ENCODE assay signal across 9 cellular contexts in the genomic region with DNA sequence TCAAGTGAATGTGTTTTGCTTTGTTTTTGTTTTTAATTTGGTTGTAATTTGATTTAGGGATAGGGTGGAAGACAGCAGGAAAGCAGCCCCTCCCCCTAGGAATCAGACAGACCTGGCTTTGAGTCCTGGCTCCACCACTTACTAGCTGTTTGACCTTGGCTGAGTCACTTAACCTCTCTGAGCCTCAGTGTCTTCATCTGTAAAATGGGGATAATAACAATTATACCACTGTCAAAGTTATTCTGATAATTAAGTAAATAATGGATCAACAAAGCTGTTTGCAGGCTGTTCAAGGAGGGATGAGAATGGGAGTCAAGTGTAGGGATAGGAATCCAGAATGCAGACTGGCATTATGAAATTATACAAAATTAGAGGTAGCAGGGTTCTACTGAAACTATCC. TPM values are rescaled to one million over a fixed set of nuclear protein-coding genes. Genes with fewer than 3 reads are reported as not detected.
A peak's percentile ranks its signal among the peaks of the same experiment; 100 is the strongest.
DNase-seq lines count a peak whose midpoint lies in the region; ATAC-seq, FAIRE-seq and TF ChIP-seq lines count a peak whose summit lies in the region.
"Had no signal": no experiment of that assay in that cellular context is flagged by ENCODE, and none has a peak within 500 bp of the region (broad histone marks: within the 10 kb centered on the region; RNA-seq: fewer than 3 reads in every experiment).

No MANE protein-coding gene starts in this region.

- H3K27me3 ChIP-seq in CD4-positive, alpha-beta T cell (ENCODE audit: control insufficient read depth, insufficient read depth, low read length) = no peaks in the 10 kb centered on the region
- no peaks in the 10 kb centered on the region for H3K27me3 ChIP-seq in PC-3 (ENCODE audit: low read length)
- no peaks in the 10 kb centered on the region for H3K27me3 ChIP-seq in endothelial cell of umbilical vein (ENCODE audit: control insufficient read depth in 2 of 2, insufficient read depth in 2 of 2, low read length in 2 of 2)
- H3K27me3 ChIP-seq in pancreas = no peaks in the 10 kb centered on the region

- no peaks in the 10 kb centered on the region for H3F3A ChIP-seq in PC-3 (ENCODE audit: low read length, unreplicated experiment)

- H3K9me3 Mint-ChIP-seq in CD4-positive, alpha-beta T cell = no peaks in the 10 kb centered on the region

- dilution Hi-C loops in endothelial cell of umbilical vein (cut with MboI; ENCODE audit: extremely low pct_ligation_motif_present, low sequenced_read_pairs) = no loop called here

- no peak for DNase-seq in CD4-positive, alpha-beta T cell
- DNase-seq in PC-3 = no peak
- no peak for DNase-seq in endothelial cell of umbilical vein (ENCODE audit: low read depth, low spot score)
- DNase-seq in pancreas = no peak
- DNase-seq in KG1 (lab: John Stamatoyannopoulos, UW) = no peak
- DNase-seq: NCI-H446 treated with DMSO at 0.1 percent for 48 hours had no signal

- H3K27ac Mint-ChIP-seq in CD4-positive, alpha-beta T cell = peak overlapping the region; percentile 98

- TF ChIP-seq CTCF in CD4-positive, alpha-beta T cell (IDR thresholded peaks at IDR 0.05) = no peak
- TF ChIP-seq CTCF in PC-3 (conservative IDR thresholded peaks at IDR 0.05; ENCODE audit: low read depth, low read length) = no peak
- TF ChIP-seq CTCF in endothelial cell of umbilical vein (IDR thresholded peaks at IDR 0.05; ENCODE audit: extremely low read depth in 1 of 2, insufficient read depth in 1 of 2, low read depth in 1 of 2, low read length in 2 of 2) = no peak
- TF ChIP-seq CTCF in pancreas (IDR thresholded peaks at IDR 0.05) = no peak

- peaks cover 41% of the 10 kb centered on the region for H3K36me3 Mint-ChIP-seq in CD4-positive, alpha-beta T cell (ENCODE audit: low read depth)

- H2AFZ ChIP-seq in PC-3 (ENCODE audit: low read length) (no peak overlapping the region), endothelial cell of umbilical vein (ENCODE audit: low read depth, low read length) (peak overlapping the region; percentile 27)

- H3K4me2 ChIP-seq in PC-3 (ENCODE audit: low read length) = peak overlapping the region; percentile 72
- H3K4me2 ChIP-seq in endothelial cell of umbilical vein (ENCODE audit: insufficient read depth, low read length) = peak overlapping the region; percentile 93

- peak overlapping the region; percentile 97 for H3K27ac ChIP-seq in CD4-positive, alpha-beta T cell (ENCODE audit: low read depth, low read length)
- H3K27ac ChIP-seq in PC-3 (ENCODE audit: low read length) (peak overlapping the region; percentile 88), endothelial cell of umbilical vein (ENCODE audit: insufficient read depth, low read depth, low read length) (peak overlapping the region; percentile 90), pancreas (peak overlapping the region; percentile 89 to 99 (median 98))

- no peak for TF ChIP-seq POLR2A in endothelial cell of umbilical vein (IDR thresholded peaks at IDR 0.05; ENCODE audit: low read depth, low read length)

- H3K36me3 ChIP-seq in PC-3 (ENCODE audit: low read depth, low read length) (no peaks in the 10 kb centered on the region; the same call in 1 of the 2 replicates), endothelial cell of umbilical vein (ENCODE audit: control insufficient read depth in 2 of 2, extremely low read depth in 1 of 2, insufficient read depth in 2 of 2, low read length in 2 of 2) (no peaks in the 10 kb centered on the region), pancreas (no peaks in the 10 kb centered on the region)

- H3K4me3 Mint-ChIP-seq in CD4-positive, alpha-beta T cell = peak overlapping the region; percentile 93

- no peaks in the 10 kb centered on the region for H3K27me3 Mint-ChIP-seq in CD4-positive, alpha-beta T cell

- POLR2A ChIA-PET in CD4-positive, alpha-beta T cell (lab: Charles Lee) = interaction anchor here (0.8 to 3.4 kb wide), 4 partner anchors 32 to 183 kb away, joined by 3 to 52 read pairs (median 4); a partner anchor contains a TSS
- POLR2A ChIA-PET in PC-3 (lab: Charles Lee; ENCODE audit: unreplicated experiment) = no interaction called here
- POLR2A ChIA-PET in endothelial cell of umbilical vein (lab: Charles Lee) = no interaction called here

- H3K9me1 ChIP-seq in endothelial cell of umbilical vein (replicated peaks; ENCODE audit: control insufficient read depth, extremely low read depth, insufficient read depth, low read length) = no peaks in the 10 kb centered on the region

- H3K79me2 ChIP-seq in PC-3 (ENCODE audit: low read length) = no peaks in the 10 kb centered on the region
- no peaks in the 10 kb centered on the region for H3K79me2 ChIP-seq in endothelial cell of umbilical vein (ENCODE audit: control insufficient read depth, insufficient read depth, low read length)

- H3K4me1 Mint-ChIP-seq in CD4-positive, alpha-beta T cell (ENCODE audit: low read depth) = peaks cover 19% of the 10 kb centered on the region

- BruUV-seq in PC-3 (replicated peaks; lab: Mats Ljungman, UMichigan) (no TSS peak), endothelial cell of umbilical vein (replicated peaks; lab: Mats Ljungman, UMichigan) (no TSS peak)

- H3K9me3 ChIP-seq in CD4-positive, alpha-beta T cell (ENCODE audit: control insufficient read depth, low read length) = no peaks in the 10 kb centered on the region
- H3K9me3 ChIP-seq in PC-3 (ENCODE audit: low read length) = no peaks in the 10 kb centered on the region
- no peaks in the 10 kb centered on the region for H3K9me3 ChIP-seq in endothelial cell of umbilical vein (replicated peaks; ENCODE audit: control insufficient read depth, insufficient read depth, low read length)
- H3K9me3 ChIP-seq in pancreas = no peaks in the 10 kb centered on the region

- H3K9me2 ChIP-seq in PC-3 (replicated peaks; ENCODE audit: low read length) = no peaks in the 10 kb centered on the region

- CTCF ChIA-PET in CD4-positive, alpha-beta T cell (lab: Charles Lee) = interaction anchor here (1.0 to 2.3 kb wide), 3 partner anchors 20 to 33 kb away, joined by 3 to 10 read pairs (median 4); no protein-coding TSS in a partner anchor
- CTCF ChIA-PET in PC-3 (lab: Charles Lee) (no interaction called here), endothelial cell of umbilical vein (lab: Charles Lee) (interaction anchor here (3.2 to 3.8 kb wide), 2 partner anchors 33 to 86 kb away, joined by 13 to 19 read pairs; no protein-coding TSS in a partner anchor)

- FAIRE-seq in endothelial cell of umbilical vein (lab: Jason Lieb, UNC) = no peak
- FAIRE-seq in pancreas (lab: Jason Lieb, UNC) = no peak

- H3K4me3 ChIP-seq in PC-3 (ENCODE audit: low read length) = peak overlapping the region; percentile 69
- peak overlapping the region in 1 of 3 experiments; percentile 53 for H3K4me3 ChIP-seq in endothelial cell of umbilical vein (replicated peaks in 1 of 3; ENCODE audit: insufficient read depth in 1 of 3, low read depth in 1 of 3, low read length in 3 of 3)
- H3K4me3 ChIP-seq in pancreas = peak overlapping the region in 1 of 4 donors; percentile 46

- no peak for ATAC-seq in CD4-positive, alpha-beta T cell (ENCODE audit: poor library complexity)
- ATAC-seq in PC-3 (no peak), pancreas (no peak), GM21723 (IDR thresholded peaks at IDR 0.05; ENCODE audit: unreplicated experiment) (no peak), HG03280 (IDR thresholded peaks at IDR 0.05; ENCODE audit: unreplicated experiment) (no peak), GM21737 (IDR thresholded peaks at IDR 0.05; ENCODE audit: unreplicated experiment) (no peak)

- no peaks in the 10 kb centered on the region for H4K20me1 ChIP-seq in PC-3 (ENCODE audit: low read length)
- H4K20me1 ChIP-seq in endothelial cell of umbilical vein (replicated peaks; ENCODE audit: control insufficient read depth, extremely low read depth, insufficient read depth, low read length) = no peaks in the 10 kb centered on the region

- H3K4me1 ChIP-seq in PC-3 (ENCODE audit: insufficient read depth, low read length) (peaks cover 17% of the 10 kb centered on the region), endothelial cell of umbilical vein (ENCODE audit: control insufficient read depth, extremely low read depth, insufficient read depth, low read length) (peaks cover 14% of the 10 kb centered on the region), pancreas (peaks cover 5% of the 10 kb centered on the region in 3 donors)

- intact Hi-C loops in CD4-positive, alpha-beta T cell (cut with DNase I, micrococcal nuclease) = loop anchor here (5.0 to 10.0 kb wide), 3 partner anchors 114 to 1766 kb away; a partner anchor contains a TSS
- intact Hi-C loops in PC-3 (cut with micrococcal nuclease) (no loop called here), endothelial cell of umbilical vein (cut with micrococcal nuclease) (loop anchor here (5.0 kb wide), 1 partner anchor 321 kb away; a partner anchor contains a TSS), pancreas (cut with DNase I) (no loop called here)

- H3K9ac ChIP-seq in PC-3 (ENCODE audit: low read length) (peak overlapping the region; percentile 93), endothelial cell of umbilical vein (replicated peaks; ENCODE audit: extremely low read depth, insufficient read depth, low read length) (peak overlapping the region; percentile 95)

RNA-seq across cellular contexts. Expression of a gene that starts 1.2 kb away (rescaled TPM):
- 10 to 100 TPM; 48.8 to 52.5 TPM for total RNA-seq in CD4-positive, alpha-beta T cell
- total RNA-seq in PC-3 (2014; rRNA removed) (65.4 and 68.8 TPM in 2 replicates), endothelial cell of umbilical vein (67.0 and 72.4 TPM in 2 replicates), pancreas (10 to 100 TPM in 5 of 6 donors, 1 to 10 TPM in 1; 6.7 to 19.8 (median 13.5) TPM)
- polyA plus RNA-seq in endothelial cell of umbilical vein (52.0 and 70.5 TPM in 2 replicates), pancreas (10 to 100 TPM; 32.7 to 35.0 TPM)
- 91.5 and 121 TPM in 2 replicates for polyA plus RNA-seq in endothelial cell of umbilical vein (2011; cell fraction: cytosol; rRNA removed)
- polyA plus RNA-seq in endothelial cell of umbilical vein (2011; cell fraction: nucleus; rRNA removed) = 44.9 and 59.6 TPM in 2 replicates
- 62.1 and 84.8 TPM in 2 replicates for polyA plus RNA-seq in endothelial cell of umbilical vein (2012)
- polyA minus RNA-seq in endothelial cell of umbilical vein = 37.0 and 39.0 TPM in 2 replicates
- polyA minus RNA-seq in endothelial cell of umbilical vein (2011; cell fraction: cytosol; rRNA and poly(A)+ RNA removed) = 26.0 TPM
- polyA minus RNA-seq in endothelial cell of umbilical vein (2011; cell fraction: nucleus; rRNA and poly(A)+ RNA removed) = 13.9 and 18.7 TPM in 2 replicates

RNA-seq across cellular contexts. Expression of a gene that starts 5.6 kb away (rescaled TPM):
- total RNA-seq in CD4-positive, alpha-beta T cell = not detected
- not detected in 2 replicates for total RNA-seq in PC-3 (2014; rRNA removed)
- total RNA-seq in endothelial cell of umbilical vein = not detected in 2 replicates
- polyA plus RNA-seq in endothelial cell of umbilical vein = 0.08 TPM in 1 of 2 replicates, not detected in the other
- polyA plus RNA-seq in endothelial cell of umbilical vein (2011; cell fraction: cytosol; rRNA removed) = not detected in 2 replicates
- polyA plus RNA-seq in endothelial cell of umbilical vein (2011; cell fraction: nucleus; rRNA removed) = not detected in 2 replicates
- not detected in 2 replicates for polyA plus RNA-seq in endothelial cell of umbilical vein (2012)
- polyA minus RNA-seq in endothelial cell of umbilical vein = not detected in 2 replicates
- not detected for polyA minus RNA-seq in endothelial cell of umbilical vein (2011; cell fraction: cytosol; rRNA and poly(A)+ RNA removed)
- not detected in 2 replicates for polyA minus RNA-seq in endothelial cell of umbilical vein (2011; cell fraction: nucleus; rRNA and poly(A)+ RNA removed)
- total RNA-seq in pancreas = not detected
- not detected for polyA plus RNA-seq in pancreas

RNA-seq across cellular contexts. Expression of a gene that starts 8.2 kb away (rescaled TPM):
- total RNA-seq in CD4-positive, alpha-beta T cell = 10 to 100 TPM; 29.5 to 30.4 TPM
- 160 and 169 TPM in 2 replicates for total RNA-seq in PC-3 (2014; rRNA removed)
- 91.1 and 95.1 TPM in 2 replicates for total RNA-seq in endothelial cell of umbilical vein
- polyA plus RNA-seq in endothelial cell of umbilical vein = 174 and 214 TPM in 2 replicates
- 161 and 169 TPM in 2 replicates for polyA plus RNA-seq in endothelial cell of umbilical vein (2011; cell fraction: cytosol; rRNA removed)
- 71.7 and 89.6 TPM in 2 replicates for polyA plus RNA-seq in endothelial cell of umbilical vein (2011; cell fraction: nucleus; rRNA removed)
- 131 and 133 TPM in 2 replicates for polyA plus RNA-seq in endothelial cell of umbilical vein (2012)
- 127 and 132 TPM in 2 replicates for polyA minus RNA-seq in endothelial cell of umbilical vein
- polyA minus RNA-seq in endothelial cell of umbilical vein (2011; cell fraction: cytosol; rRNA and poly(A)+ RNA removed) = 108 TPM
- 50.9 and 54.2 TPM in 2 replicates for polyA minus RNA-seq in endothelial cell of umbilical vein (2011; cell fraction: nucleus; rRNA and poly(A)+ RNA removed)
- 10 to 100 TPM; 24.9 to 42.5 (median 34.7) TPM for total RNA-seq in pancreas
- 10 to 100 TPM; 34.8 to 71.8 TPM for polyA plus RNA-seq in pancreas

RNA-seq across cellular contexts. Expression of a gene that starts 24.2 kb away (rescaled TPM):
- under 1 TPM in 1 of 2 experiments, not detected in 1; 0.47 TPM for total RNA-seq in CD4-positive, alpha-beta T cell
- total RNA-seq in PC-3 (2014; rRNA removed) (not detected in 2 replicates), endothelial cell of umbilical vein (not detected in 2 replicates), pancreas (under 1 TPM in 1 of 6 donors, not detected in 5; 0.40 TPM)
- polyA plus RNA-seq in endothelial cell of umbilical vein (not detected in 2 replicates), pancreas (not detected)
- not detected in 2 replicates for polyA plus RNA-seq in endothelial cell of umbilical vein (2011; cell fraction: cytosol; rRNA removed)
- not detected in 2 replicates for polyA plus RNA-seq in endothelial cell of umbilical vein (2011; cell fraction: nucleus; rRNA removed)
- polyA plus RNA-seq in endothelial cell of umbilical vein (2012) = not detected in 2 replicates
- not detected in 2 replicates for polyA minus RNA-seq in endothelial cell of umbilical vein
- not detected for polyA minus RNA-seq in endothelial cell of umbilical vein (2011; cell fraction: cytosol; rRNA and poly(A)+ RNA removed)
- not detected in 2 replicates for polyA minus RNA-seq in endothelial cell of umbilical vein (2011; cell fraction: nucleus; rRNA and poly(A)+ RNA removed)

RNA-seq across cellular contexts. Expression of a gene that starts 30.6 kb away (rescaled TPM):
- total RNA-seq in CD4-positive, alpha-beta T cell = 1 to 10 TPM in 1 of 2 experiments, under 1 TPM in 1; 0.87 to 1.1 TPM
- 5.8 and 6.6 TPM in 2 replicates for total RNA-seq in PC-3 (2014; rRNA removed)
- total RNA-seq in endothelial cell of umbilical vein = 3.8 and 6.1 TPM in 2 replicates
- 3.5 and 4.4 TPM in 2 replicates for polyA plus RNA-seq in endothelial cell of umbilical vein
- polyA plus RNA-seq in endothelial cell of umbilical vein (2011; cell fraction: cytosol; rRNA removed) = 4.7 and 6.3 TPM in 2 replicates
- polyA plus RNA-seq in endothelial cell of umbilical vein (2011; cell fraction: nucleus; rRNA removed) = 4.0 and 5.5 TPM in 2 replicates
- 5.2 and 6.5 TPM in 2 replicates for polyA plus RNA-seq in endothelial cell of umbilical vein (2012)
- 7.5 and 9.1 TPM in 2 replicates for polyA minus RNA-seq in endothelial cell of umbilical vein
- 4.3 TPM for polyA minus RNA-seq in endothelial cell of umbilical vein (2011; cell fraction: cytosol; rRNA and poly(A)+ RNA removed)
- 1.3 and 2.6 TPM in 2 replicates for polyA minus RNA-seq in endothelial cell of umbilical vein (2011; cell fraction: nucleus; rRNA and poly(A)+ RNA removed)
- 1 to 10 TPM; 3.2 to 8.3 (median 4.9) TPM for total RNA-seq in pancreas
- 1 to 10 TPM; 2.9 to 9.4 TPM for polyA plus RNA-seq in pancreas

Comparison
In these comparisons a context has a peak if more than half of its experiments do, and no peak if none do; other contexts are left out.
1. intact Hi-C loops: an anchor here in CD4-positive, alpha-beta T cell (5.0 to 10.0 kb wide) and endothelial cell of umbilical vein (5.0 kb wide); none called in PC-3 and pancreas.